ENCODE assay signal across 10 cellular contexts in the genomic region with DNA sequence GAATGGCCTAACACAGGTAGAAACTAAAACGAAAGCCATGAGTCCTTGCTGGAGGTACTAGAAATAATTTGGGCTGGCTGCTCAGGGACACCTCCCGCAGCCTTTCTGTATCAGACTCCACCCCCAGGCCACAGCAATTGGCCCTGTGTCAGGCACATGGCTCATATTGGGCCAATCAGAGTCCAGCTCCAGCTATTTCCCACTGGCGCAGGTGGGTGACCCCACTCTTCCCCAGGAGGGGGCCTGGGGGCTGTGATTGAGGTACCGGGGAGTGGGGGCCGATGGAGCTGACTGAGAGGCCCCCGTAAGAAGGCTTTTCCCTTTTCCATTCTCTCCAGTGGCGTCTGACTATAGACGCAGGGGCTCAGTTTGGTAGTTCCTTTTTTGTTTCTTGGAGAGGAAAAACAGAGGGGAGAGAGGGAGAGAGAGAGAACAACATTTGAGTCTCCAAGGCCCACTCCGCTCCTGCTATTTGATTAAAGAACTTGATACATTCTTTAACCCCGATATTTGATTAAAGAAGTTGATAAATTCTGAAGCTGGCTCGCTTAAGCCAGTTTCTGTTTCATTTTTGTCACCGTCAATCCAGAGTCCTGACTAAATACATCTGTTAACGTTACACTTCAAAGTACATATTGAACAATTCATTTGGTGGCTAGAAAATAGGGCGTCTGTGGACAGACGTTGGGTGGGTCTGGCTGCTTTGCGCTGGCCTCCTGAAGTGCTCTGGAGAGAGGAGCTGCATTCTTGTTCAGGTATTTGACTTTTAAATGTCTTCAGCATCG. TPM values are rescaled to one million over a fixed set of nuclear protein-coding genes. Genes with fewer than 3 reads are reported as not detected.
DNase-seq lines count a peak whose midpoint lies in the region; ATAC-seq and TF ChIP-seq lines count a peak whose summit lies in the region.
"Had no signal": no experiment of that assay in that cellular context is flagged by ENCODE, and none has a peak within 500 bp of the region (broad histone marks: within the 10 kb centered on the region; RNA-seq: fewer than 3 reads in every experiment).

No MANE protein-coding gene starts in this region.

- no peaks in the 10 kb centered on the region for H3K9me2 ChIP-seq in Karpas-422 (replicated peaks; ENCODE audit: insufficient read depth, low read length)

- no peak for TF ChIP-seq POLR2A in breast epithelium (IDR thresholded peaks at IDR 0.05)

- H3K79me2 ChIP-seq in Karpas-422 (ENCODE audit: low read length): no peaks in the 10 kb centered on the region

- no peaks in the 10 kb centered on the region for H3K4me1 ChIP-seq in breast epithelium
- no peaks in the 10 kb centered on the region for H3K4me1 ChIP-seq in Karpas-422 (ENCODE audit: low read length)

- H3K27me3 ChIP-seq in breast epithelium (peaks cover 0 to 15% of the 10 kb centered on the region in 2 donors), Karpas-422 (ENCODE audit: low read length) (no peaks in the 10 kb centered on the region)

- no peak overlapping the region for H2AFZ ChIP-seq in Karpas-422 (ENCODE audit: low read length)

- H3K4me1 Mint-ChIP-seq in T-helper 1 cell treated with Interleukin-12 subunit alpha and Interleukin-12 subunit beta and Interleukin-4 antibody, amounts not matched to agents 30 μg/mL and 1 μg/mL, for 36 hours (ENCODE audit: low read depth): peaks cover 8% of the 10 kb centered on the region

- H4K20me1 ChIP-seq in Karpas-422 (ENCODE audit: insufficient read depth, low read depth, low read length): no peaks in the 10 kb centered on the region

- H3K9me3 ChIP-seq in breast epithelium (no peaks in the 10 kb centered on the region), Karpas-422 (ENCODE audit: low read length) (no peaks in the 10 kb centered on the region)

- intact Hi-C loops in breast epithelium (cut with DNase I; ENCODE audit: low total_unique reads): no loop called here

- H3K4me3 ChIP-seq in breast epithelium: peak overlapping the region in 2 of 3 donors; percentile 20 to 44
- H3K4me3 ChIP-seq in Karpas-422 (ENCODE audit: low read length): no peak overlapping the region

- ATAC-seq in GM18909 (IDR thresholded peaks at IDR 0.05; ENCODE audit: poor library complexity, unreplicated experiment) (peak; percentile 64), HG02870 (IDR thresholded peaks at IDR 0.05; ENCODE audit: unreplicated experiment) (no peak)

- no peak overlapping the region for H3K4me2 ChIP-seq in Karpas-422 (ENCODE audit: low read depth, low read length, poor library complexity, severe bottlenecking)

- no peaks in the 10 kb centered on the region for H3K9me3 Mint-ChIP-seq in T-helper 1 cell treated with Interleukin-12 subunit alpha and Interleukin-12 subunit beta and Interleukin-4 antibody, amounts not matched to agents 30 μg/mL and 1 μg/mL, for 36 hours

- H3K36me3 Mint-ChIP-seq in T-helper 1 cell treated with Interleukin-12 subunit alpha and Interleukin-12 subunit beta and Interleukin-4 antibody, amounts not matched to agents 30 μg/mL and 1 μg/mL, for 36 hours (ENCODE audit: low read depth): no peaks in the 10 kb centered on the region

- H3K27ac Mint-ChIP-seq in T-helper 1 cell treated with Interleukin-12 subunit alpha and Interleukin-12 subunit beta and Interleukin-4 antibody, amounts not matched to agents 30 μg/mL and 1 μg/mL, for 36 hours: peak overlapping the region; percentile 75

- H3K4me3 Mint-ChIP-seq in T-helper 1 cell treated with Interleukin-12 subunit alpha and Interleukin-12 subunit beta and Interleukin-4 antibody, amounts not matched to agents 30 μg/mL and 1 μg/mL, for 36 hours: peak overlapping the region; percentile 75

- no peak overlapping the region for H3K27ac ChIP-seq in breast epithelium
- no peak overlapping the region for H3K27ac ChIP-seq in Karpas-422 (ENCODE audit: low read length)
- H3K27ac ChIP-seq: dorsolateral prefrontal cortex had no signal

- H3K27me3 Mint-ChIP-seq in T-helper 1 cell treated with Interleukin-12 subunit alpha and Interleukin-12 subunit beta and Interleukin-4 antibody, amounts not matched to agents 30 μg/mL and 1 μg/mL, for 36 hours (ENCODE audit: low read depth): peaks cover 16% of the 10 kb centered on the region

- H3K36me3 ChIP-seq in breast epithelium (no peaks in the 10 kb centered on the region), Karpas-422 (ENCODE audit: insufficient read depth, low read length) (no peaks in the 10 kb centered on the region)

- no peak for TF ChIP-seq CTCF in breast epithelium (IDR thresholded peaks at IDR 0.05)

- no peak overlapping the region for H3K9ac ChIP-seq in Karpas-422 (ENCODE audit: low read length)

- DNase-seq in breast epithelium (ENCODE audit: low spot score in 2 of 2) (peak in 1 of 2 donors; percentile 32), Karpas-422 (no peak), HuH-7.5 (ENCODE audit: low spot score) (no peak), SKM-1 (lab: John Stamatoyannopoulos, UW; ENCODE audit: unreplicated experiment) (no peak)
- peak; percentile 4 for DNase-seq in stimulated activated CD8-positive, alpha-beta memory T cell treated with anti-CD3 and anti-CD28 coated beads, Interleukin-12 subunit alpha, Interleukin-12 subunit beta, amount 100 ng/mL, for 1 hour (ENCODE audit: low read depth)
- DNase-seq: dorsolateral prefrontal cortex had no signal

RNA-seq across cellular contexts. Expression of a gene that starts 26.3 kb away (rescaled TPM):
- 1 to 10 TPM in 1 of 3 donors, under 1 TPM in 2; 0.16 to 1.5 (median 0.98) TPM for total RNA-seq in breast epithelium
- not detected in 2 replicates for total RNA-seq in Karpas-422 (2014; rRNA removed; shearing (Covaris generic); ENCODE audit: low replicate concordance)

RNA-seq across cellular contexts. Expression of a gene that starts 38.0 kb away (rescaled TPM):
- total RNA-seq in breast epithelium: under 1 TPM; 0.15 to 0.98 (median 0.32) TPM
- total RNA-seq in Karpas-422 (2014; rRNA removed; shearing (Covaris generic); ENCODE audit: low replicate concordance): 0.07 TPM in 1 of 2 replicates, not detected in the other
- total RNA-seq: NCI-H460 had no signal

RNA-seq across cellular contexts. Expression of a gene that starts 49.6 kb away (rescaled TPM):
- total RNA-seq in breast epithelium: 10 to 100 TPM; 15.8 to 30.2 (median 27.7) TPM
- 18.8 and 21.8 TPM in 2 replicates for total RNA-seq in Karpas-422 (2014; rRNA removed; shearing (Covaris generic); ENCODE audit: low replicate concordance)
